In the genomic region with DNA sequence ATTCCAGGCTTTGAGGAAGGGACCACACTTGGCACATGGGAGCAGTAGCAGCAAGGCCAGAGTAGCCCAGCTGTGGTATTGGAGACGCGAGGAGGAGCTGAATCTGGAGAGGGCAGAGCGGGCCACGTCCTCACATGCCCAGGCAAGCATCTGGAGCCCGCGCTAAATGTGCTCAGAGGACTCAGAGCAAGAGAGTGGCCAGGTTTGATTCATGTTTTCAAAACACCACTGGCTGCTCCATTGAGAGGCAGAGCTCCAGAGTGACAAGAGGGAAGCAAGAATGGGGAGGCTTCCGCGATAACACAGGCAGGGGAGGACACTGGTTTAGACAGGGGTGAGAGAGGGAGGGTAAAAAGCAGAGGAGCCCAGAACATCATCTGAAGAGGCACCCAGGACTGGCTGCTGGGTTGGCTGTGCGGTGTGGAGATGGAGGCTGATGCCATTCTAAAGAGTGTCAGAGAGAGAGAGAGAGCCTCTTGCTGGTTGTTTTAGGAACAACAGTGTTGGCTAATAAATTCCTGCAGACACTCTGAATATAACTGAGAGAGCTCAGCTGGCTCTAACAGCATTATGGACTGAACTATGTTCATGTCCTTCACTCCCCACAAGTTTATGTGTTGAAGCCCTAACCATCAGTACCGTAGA, we compare ENCODE assay signal across 8 cellular contexts. TPM values are rescaled to one million over a fixed set of nuclear protein-coding genes. Genes with fewer than 3 reads are reported as not detected.
A peak's percentile ranks its signal among the peaks of the same experiment; 100 is the strongest.
DNase-seq lines count a peak whose midpoint lies in the region; ATAC-seq and TF ChIP-seq lines count a peak whose summit lies in the region.

No MANE protein-coding gene starts in this region.

- H3K27me3 ChIP-seq in esophagus squamous epithelium = no peaks in the 10 kb centered on the region
- H3K27me3 ChIP-seq in neural progenitor cell = no peaks in the 10 kb centered on the region

- H3K79me2 ChIP-seq in OCI-LY7 (ENCODE audit: insufficient read depth, low read depth, low read length) (no peaks in the 10 kb centered on the region), neural progenitor cell (ENCODE audit: low read depth) (no peaks in the 10 kb centered on the region)

- H3K9me3 Mint-ChIP-seq in Calu3 (ENCODE audit: low read depth, unreplicated experiment) (no peaks in the 10 kb centered on the region), neural progenitor cell (peaks cover 15% of the 10 kb centered on the region)

- BruUV-seq in Calu3 (replicated peaks; lab: Mats Ljungman, UMichigan) = no TSS peak
- no TSS peak for BruUV-seq in OCI-LY7 (replicated peaks; lab: Mats Ljungman, UMichigan)

- peak overlapping the region; percentile 21 for H3K27ac Mint-ChIP-seq in Calu3 (ENCODE audit: unreplicated experiment)
- H3K27ac Mint-ChIP-seq in neural progenitor cell = peak overlapping the region; percentile 69

- POLR2A ChIA-PET in OCI-LY7 (lab: Charles Lee) = interaction anchor here (0.6 kb wide), 1 partner anchor 53 kb away, joined by 4 read pairs; no protein-coding TSS in a partner anchor

- no peak for TF ChIP-seq POLR2A in esophagus squamous epithelium (IDR thresholded peaks at IDR 0.05)

- H3K27me3 Mint-ChIP-seq in Calu3 (ENCODE audit: unreplicated experiment) (no peaks in the 10 kb centered on the region), neural progenitor cell (ENCODE audit: insufficient read depth, low read depth) (peaks cover 3% of the 10 kb centered on the region)

- no peaks in the 10 kb centered on the region for H3F3A ChIP-seq in neural progenitor cell (ENCODE audit: low read depth)

- H3K36me3 ChIP-seq in OCI-LY7 (ENCODE audit: insufficient read depth, low read length) = no peaks in the 10 kb centered on the region
- no peaks in the 10 kb centered on the region for H3K36me3 ChIP-seq in esophagus squamous epithelium
- no peaks in the 10 kb centered on the region for H3K36me3 ChIP-seq in neural progenitor cell

- peak; percentile 34 for DNase-seq in Calu3
- peak; percentile 33 for DNase-seq in OCI-LY7 (ENCODE audit: low spot score)
- no peak for DNase-seq in esophagus squamous epithelium (lab: John Stamatoyannopoulos, UW)
- peak; percentile 55 for DNase-seq in neural progenitor cell (ENCODE audit: low spot score)

- H3K36me3 Mint-ChIP-seq in Calu3 (ENCODE audit: insufficient read depth, unreplicated experiment) (no peaks in the 10 kb centered on the region), neural progenitor cell (no peaks in the 10 kb centered on the region)

- peaks cover 9% of the 10 kb centered on the region for H3K4me1 Mint-ChIP-seq in Calu3 (ENCODE audit: low read depth, unreplicated experiment)
- peaks cover 5% of the 10 kb centered on the region for H3K4me1 Mint-ChIP-seq in neural progenitor cell

- intact Hi-C loops in Calu3 (cut with micrococcal nuclease; ENCODE audit: unreplicated experiment) (loop anchor here (1.0 to 5.0 kb wide), 2 partner anchors 55 to 72 kb away; no protein-coding TSS in a partner anchor), OCI-LY7 (cut with micrococcal nuclease; ENCODE audit: unreplicated experiment) (loop anchor here (5.0 kb wide), 1 partner anchor 55 kb away; no protein-coding TSS in a partner anchor), esophagus squamous epithelium (cut with DNase I) (no loop called here)

- H2AFZ ChIP-seq in OCI-LY7 (ENCODE audit: low read length) (no peak overlapping the region), neural progenitor cell (replicated peaks) (peak overlapping the region; percentile 82)

- H3K9me2 ChIP-seq in OCI-LY7 (ENCODE audit: insufficient read depth, low read length) = no peaks in the 10 kb centered on the region

- H3K4me3 ChIP-seq in OCI-LY7 (ENCODE audit: low read depth, low read length, poor library complexity, severe bottlenecking) = no peak overlapping the region
- H3K4me3 ChIP-seq in esophagus squamous epithelium = no peak overlapping the region
- H3K4me3 ChIP-seq in neural progenitor cell = no peak overlapping the region

- H3K4me2 ChIP-seq in OCI-LY7 (ENCODE audit: low read length) = no peak overlapping the region
- no peak overlapping the region for H3K4me2 ChIP-seq in neural progenitor cell

- no peak overlapping the region for H3K9ac ChIP-seq in neural progenitor cell

- no peak overlapping the region for H3K27ac ChIP-seq in OCI-LY7 (ENCODE audit: low read depth, low read length, poor library complexity, severe bottlenecking)
- H3K27ac ChIP-seq in esophagus squamous epithelium = peak overlapping the region in 2 of 4 donors; percentile 34 to 48
- H3K27ac ChIP-seq in neural progenitor cell = no peak overlapping the region

- H3K4me3 Mint-ChIP-seq in Calu3 (ENCODE audit: low read depth, unreplicated experiment) (no peak overlapping the region), neural progenitor cell (peak overlapping the region; percentile 17)

- TF ChIP-seq CTCF in Calu3 (IDR thresholded peaks at IDR 0.05; ENCODE audit: unreplicated experiment) (no peak), OCI-LY7 (conservative IDR thresholded peaks at IDR 0.05; ENCODE audit: low read length) (peak; percentile 65), esophagus squamous epithelium (IDR thresholded peaks at IDR 0.05) (peak in 5 of 6 experiments; percentile 31 to 71 (median 44)), neural progenitor cell (IDR thresholded peaks at IDR 0.05) (peak; percentile 55)

- H3K4me1 ChIP-seq in OCI-LY7 (ENCODE audit: insufficient read depth, low read length, poor library complexity, severe bottlenecking) (no peaks in the 10 kb centered on the region), esophagus squamous epithelium (peaks cover 11 to 48% (median 28%) of the 10 kb centered on the region in 3 donors), neural progenitor cell (no peaks in the 10 kb centered on the region)

- ATAC-seq in GM21529 (IDR thresholded peaks at IDR 0.05; ENCODE audit: unreplicated experiment) (peak; percentile 71), GM21786 (IDR thresholded peaks at IDR 0.05; ENCODE audit: unreplicated experiment) (no peak), HG03521 (IDR thresholded peaks at IDR 0.05; ENCODE audit: unreplicated experiment) (no peak), GM18873 (IDR thresholded peaks at IDR 0.05; ENCODE audit: low FRiP score, unreplicated experiment) (no peak)

- H4K20me1 ChIP-seq in OCI-LY7 (ENCODE audit: insufficient read depth, low read length) = no peaks in the 10 kb centered on the region; the same call in 1 of the 2 replicates
- no peaks in the 10 kb centered on the region for H4K20me1 ChIP-seq in neural progenitor cell (ENCODE audit: low read depth)

- CTCF ChIA-PET in Calu3 (lab: Charles Lee) (interaction anchor here (0.9 to 1.6 kb wide), 7 partner anchors 20 to 72 kb away, joined by 3 to 33 read pairs (median 6); no protein-coding TSS in a partner anchor), OCI-LY7 (lab: Charles Lee; ENCODE audit: unreplicated experiment) (interaction anchor here (1.0 kb wide), 1 partner anchor 56 kb away, joined by 3 read pairs; no protein-coding TSS in a partner anchor)

- no peaks in the 10 kb centered on the region for H3K9me3 ChIP-seq in OCI-LY7 (ENCODE audit: low read length)
- no peaks in the 10 kb centered on the region for H3K9me3 ChIP-seq in esophagus squamous epithelium
- no peaks in the 10 kb centered on the region for H3K9me3 ChIP-seq in neural progenitor cell (ENCODE audit: low read depth)

- whole genome bisulfite sequencing in esophagus squamous epithelium, 2 donors = 32 to 53% methylated on average over 5 to 10 of the region's 10 CpGs

RNA-seq across cellular contexts. Expression of a gene that starts 32.3 kb away (rescaled TPM):
- total RNA-seq in Calu3 (2022) (25.4 and 25.7 TPM in 2 replicates), OCI-LY7 (2022) (8.0 and 8.9 TPM in 2 replicates), esophagus squamous epithelium (10 to 100 TPM; 12.4 to 21.0 (median 17.0) TPM), neural progenitor cell (ENCODE audit: low replicate concordance) (6.5 and 6.9 TPM in 2 replicates)
- 2.8 and 6.8 TPM in 2 replicates for total RNA-seq in OCI-LY7 (2014; rRNA removed; shearing (Covaris generic))
